In the genomic region with DNA sequence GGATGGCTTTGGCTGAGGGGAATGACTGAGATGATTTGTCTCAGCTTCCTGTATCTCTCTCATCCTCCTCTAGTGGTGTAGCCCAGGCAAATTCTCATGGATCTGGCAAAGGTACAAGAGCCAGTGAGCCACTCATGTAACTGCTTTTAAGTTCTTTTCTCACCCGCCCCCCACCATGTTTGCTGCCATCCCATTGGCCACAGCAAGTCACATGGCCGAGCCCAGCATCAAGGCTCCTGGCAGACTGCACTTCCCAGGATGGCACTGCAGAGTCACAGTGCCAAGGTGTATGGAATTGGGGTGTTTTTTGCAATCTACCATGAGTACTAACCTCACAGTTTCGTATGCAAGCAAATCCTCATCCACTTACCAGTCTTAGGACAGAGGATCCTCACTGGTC, we compare ENCODE assay signal across 15 cellular contexts. TPM values are rescaled to one million over a fixed set of nuclear protein-coding genes. Genes with fewer than 3 reads are reported as not detected.
DNase-seq lines count a peak whose midpoint lies in the region; ATAC-seq and TF ChIP-seq lines count a peak whose summit lies in the region.
"Had no signal": no experiment of that assay in that cellular context is flagged by ENCODE, and none has a peak within 500 bp of the region (broad histone marks: within the 10 kb centered on the region; RNA-seq: fewer than 3 reads in every experiment).

No MANE protein-coding gene starts in this region.

- no peak for ATAC-seq in naive B cell (ENCODE audit: low read depth in 2 of 2)
- ATAC-seq: activated naive CD8-positive, alpha-beta T cell treated with anti-CD3 and anti-CD28 coated beads, Interleukin-2, amount 50 U/mL, for 24 hours; esophagus mucosa had no signal

- H3K4me2 ChIP-seq in OCI-LY7 (ENCODE audit: low read length), result peak overlapping the region; percentile 92

- intact Hi-C loops in OCI-LY7 (cut with micrococcal nuclease; ENCODE audit: unreplicated experiment), result no loop called here

- peaks cover 9% of the 10 kb centered on the region for H3K36me3 ChIP-seq in OCI-LY7 (ENCODE audit: insufficient read depth, low read length)
- H3K36me3 ChIP-seq: suprapubic skin had no signal

- no peak overlapping the region for H2AFZ ChIP-seq in OCI-LY7 (ENCODE audit: low read length)

- H3K4me3 Mint-ChIP-seq in naive B cell, result peak overlapping the region in 7 of 8 donors; percentile 47 to 84 (median 69)
- H3K4me3 Mint-ChIP-seq: activated naive CD8-positive, alpha-beta T cell treated with anti-CD3 and anti-CD28 coated beads, Interleukin-2, amount 50 U/mL, for 24 hours had no signal

- peaks cover 0 to 3% (median 0%) of the 10 kb centered on the region in 7 donors for H3K9me3 Mint-ChIP-seq in naive B cell

- H3K4me3 ChIP-seq in OCI-LY7 (ENCODE audit: low read depth, low read length, poor library complexity, severe bottlenecking), result peak overlapping the region; percentile 6
- H3K4me3 ChIP-seq: lung, skin epidermis, suprapubic skin had no signal

- H3K27ac ChIP-seq in OCI-LY7 (ENCODE audit: low read depth, low read length, poor library complexity, severe bottlenecking), result peak overlapping the region; percentile 6
- H3K27ac ChIP-seq: skin epidermis, suprapubic skin had no signal

- H3K4me1 Mint-ChIP-seq in naive B cell, result peaks cover 82 to 96% (median 93%) of the 10 kb centered on the region in 3 donors

- peaks cover 88% of the 10 kb centered on the region; the same call in 1 of the 2 replicates for H3K79me2 ChIP-seq in OCI-LY7 (ENCODE audit: insufficient read depth, low read depth, low read length)

- TF ChIP-seq CTCF in OCI-LY7 (conservative IDR thresholded peaks at IDR 0.05; ENCODE audit: low read length), result no peak

- BruUV-seq in OCI-LY7 (replicated peaks; lab: Mats Ljungman, UMichigan), result no TSS peak

- CTCF ChIA-PET in OCI-LY7 (lab: Charles Lee; ENCODE audit: unreplicated experiment), result no interaction called here

- peaks cover 0 to 14% of the 10 kb centered on the region in 2 donors for H3K36me3 Mint-ChIP-seq in naive B cell

- peaks cover 85% of the 10 kb centered on the region for H3K4me1 ChIP-seq in OCI-LY7 (ENCODE audit: insufficient read depth, low read length, poor library complexity, severe bottlenecking)
- H3K4me1 ChIP-seq: Caco-2 had no signal

- H3K9me3 ChIP-seq in OCI-LY7 (ENCODE audit: low read length), result no peaks in the 10 kb centered on the region; the same call in 1 of the 2 replicates
- H3K9me3 ChIP-seq: Caco-2, suprapubic skin had no signal

- peak overlapping the region; percentile 4 to 97 (median 85) for H3K27ac Mint-ChIP-seq in naive B cell
- H3K27ac Mint-ChIP-seq: activated naive CD8-positive, alpha-beta T cell treated with anti-CD3 and anti-CD28 coated beads, Interleukin-2, amount 50 U/mL, for 24 hours had no signal

- no peaks in the 10 kb centered on the region for H3K27me3 Mint-ChIP-seq in naive B cell
- H3K27me3 Mint-ChIP-seq: activated naive CD8-positive, alpha-beta T cell treated with anti-CD3 and anti-CD28 coated beads, Interleukin-2, amount 50 U/mL, for 24 hours had no signal

- POLR2A ChIA-PET in OCI-LY7 (lab: Charles Lee), result interaction anchor here (0.6 to 1.5 kb wide), 2 partner anchors 8 to 30 kb away, joined by 3 to 4 read pairs; no protein-coding TSS in a partner anchor

- no peaks in the 10 kb centered on the region for H3K9me2 ChIP-seq in OCI-LY7 (ENCODE audit: insufficient read depth, low read length)

- DNase-seq in EH (ENCODE audit: low read depth) (peak; percentile 16), NCI-H1105 treated with DMSO at 0.1 percent for 48 hours (lab: John Stamatoyannopoulos, UW) (peak; percentile 90), OCI-LY7 (ENCODE audit: low spot score) (no peak), naive B cell (no peak), 8988T (no peak), amygdala (lab: John Stamatoyannopoulos, UW) (no peak)
- no peak for DNase-seq in activated CD4-positive, alpha-beta T cell treated with anti-CD3 and anti-CD28 coated beads for 4 hours
- DNase-seq: activated naive CD8-positive, alpha-beta T cell treated with anti-CD3 and anti-CD28 coated beads, Interleukin-2, amount 50 U/mL, for 24 hours; Caco-2; hippocampal formation; Kasumi-1 had no signal

- no peaks in the 10 kb centered on the region for H4K20me1 ChIP-seq in OCI-LY7 (ENCODE audit: insufficient read depth, low read length)

RNA-seq across cellular contexts. Expression of a gene that starts 50.9 kb away (rescaled TPM):
- 35.8 and 41.6 TPM in 2 replicates for total RNA-seq in OCI-LY7 (2014; rRNA removed; shearing (Covaris generic))
- total RNA-seq in OCI-LY7 (2022), result 15.2 and 16.8 TPM in 2 replicates
- polyA plus RNA-seq in naive B cell (ENCODE audit: low read depth in 6 of 6), result 10 to 100 TPM; 39.8 to 63.6 (median 58.6) TPM

Comparison
In these comparisons a context has a peak if more than half of its experiments do, and no peak if none do; other contexts are left out.
1. DNase-seq: peak in EH (single experiment) and NCI-H1105 treated with DMSO at 0.1 percent for 48 hours (single experiment); none in OCI-LY7 (single experiment), naive B cell (single experiment), activated CD4-positive, alpha-beta T cell treated with anti-CD3 and anti-CD28 coated beads for 4 hours (0 of 2), 8988T (single experiment) and amygdala (0 of 56).